23 cellular contexts compared by ENCODE assay signal in genomic region chr11:122177238-122177637, GRCh38.
DNase-seq lines count a peak whose midpoint lies in the region; ATAC-seq and TF ChIP-seq lines count a peak whose summit lies in the region.
"Had no signal": no experiment of that assay in that cellular context is flagged by ENCODE, and none has a peak within 500 bp of the region (broad histone marks: within the 10 kb centered on the region; RNA-seq: fewer than 3 reads in every experiment).

No MANE protein-coding gene starts in this region.

- no peak overlapping the region for H3K9ac ChIP-seq in fibroblast of lung (ENCODE audit: insufficient read depth, low read length)
- H3K9ac ChIP-seq: KMS-11 had no signal

- H3K36me3 ChIP-seq in BJ (ENCODE audit: control insufficient read depth, insufficient read depth, low read length), result peaks cover 1% of the 10 kb centered on the region; the same call in 1 of the 2 replicates
- peaks cover 13% of the 10 kb centered on the region for H3K36me3 ChIP-seq in fibroblast of lung (ENCODE audit: control insufficient read depth, insufficient read depth, low read length)

- in situ Hi-C loops in SK-MEL-5 (cut with HindIII; ENCODE audit: low pct_unique_long_range_greater_than_20kb, low sequenced_read_pairs), result no loop called here

- peaks cover 82% of the 10 kb centered on the region for H3K79me2 ChIP-seq in fibroblast of lung (ENCODE audit: control insufficient read depth, insufficient read depth, low read length)

- ATAC-seq in HG02678 (IDR thresholded peaks at IDR 0.05; ENCODE audit: unreplicated experiment) (no peak), GM19023 (IDR thresholded peaks at IDR 0.05; ENCODE audit: unreplicated experiment) (no peak)
- ATAC-seq: activated naive CD4-positive, alpha-beta T cell treated with anti-CD3 and anti-CD28 coated beads, Interleukin-2, amount 50 U/mL, for 72 hours; activated T-cell treated with anti-CD3 and anti-CD28 coated beads, Interleukin-2, amount 50 U/mL, for 72 hours; effector memory CD8-positive, alpha-beta T cell; stimulated activated naive CD8-positive, alpha-beta T cell treated with anti-CD3 and anti-CD28 coated beads, Interleukin-15, Interleukin-2, amounts not matched to agents 100 U/mL and 50 U/mL, for 24 hours had no signal

- CTCF ChIA-PET in BJ (lab: Yijun Ruan, JAX), result no interaction called here

- H3K4me2 ChIP-seq in fibroblast of lung (ENCODE audit: extremely low read depth, insufficient read depth, low read length), result peak overlapping the region; percentile 80
- H3K4me2 ChIP-seq: KMS-11 had no signal

- peak overlapping the region; percentile 59 for H3K4me3 ChIP-seq in BJ (ENCODE audit: low read depth, low read length)
- H3K4me3 ChIP-seq in fibroblast of lung (replicated peaks in 1 of 4; ENCODE audit: control extremely low read depth in 1 of 4, insufficient read depth in 1 of 4, low read depth in 3 of 4, low read length in 4 of 4), result peak overlapping the region; percentile 70 to 96 (median 78)
- H3K4me3 ChIP-seq in skeletal muscle cell (ENCODE audit: low read depth, low read length), result peak overlapping the region; percentile 71
- H3K4me3 ChIP-seq: cardiac muscle cell had no signal

- peak overlapping the region; percentile 84 for H3K27ac ChIP-seq in fibroblast of lung (ENCODE audit: insufficient read depth, low read length)
- H3K27ac ChIP-seq: cardiac muscle cell, KMS-11 had no signal

- POLR2A ChIA-PET in BJ (lab: Charles Lee), result no interaction called here

- DNase-seq in BJ (ENCODE audit: low read depth), result no peak
- DNase-seq in SK-MEL-5 (ENCODE audit: low read depth, low spot score), result peak; percentile 93
- DNase-seq in fibroblast of lung (ENCODE audit: low read depth in 2 of 2), result no peak
- DNase-seq in skeletal muscle cell (ENCODE audit: low read depth), result no peak
- no peak for DNase-seq in posterior cingulate gyrus
- no peak for DNase-seq in dedifferentiated amniotic fluid mesenchymal stem cell (ENCODE audit: extremely low spot score)
- DNase-seq: activated CD4-positive, CD25-positive, alpha-beta regulatory T cell; activated T-cell treated with anti-CD3 and anti-CD28 coated beads, Interleukin-2, amount 50 U/mL, for 72 hours; effector memory CD8-positive, alpha-beta T cell; foreskin fibroblast; H9; kidney glomerular epithelial cell; NCI-H1092 treated with DMSO at 0.1 percent for 48 hours; NCI-H2081; NCI-H524; SHP77 treated with DMSO at 0.1 percent for 48 hours; stimulated activated naive CD8-positive, alpha-beta T cell treated with anti-CD3 and anti-CD28 coated beads, Interleukin-15, Interleukin-2, amounts not matched to agents 100 U/mL and 50 U/mL, for 24 hours; T-helper 2 cell had no signal

- H3K9me3 ChIP-seq in fibroblast of lung (ENCODE audit: control insufficient read depth, insufficient read depth, low read depth, low read length), result no peaks in the 10 kb centered on the region

- H4K20me1 ChIP-seq in fibroblast of lung (ENCODE audit: control insufficient read depth, extremely low read depth, insufficient read depth, low read length), result no peaks in the 10 kb centered on the region

- H2AFZ ChIP-seq in fibroblast of lung (ENCODE audit: low read length), result no peak overlapping the region

- peaks cover 27% of the 10 kb centered on the region for H3K4me1 ChIP-seq in fibroblast of lung (ENCODE audit: control insufficient read depth, extremely low read depth, insufficient read depth, low read length)

- TF ChIP-seq CTCF in BJ (IDR thresholded peaks at IDR 0.05; ENCODE audit: insufficient read depth, low read depth, low read length), result no peak
- no peak for TF ChIP-seq CTCF in fibroblast of lung (conservative IDR thresholded peaks at IDR 0.05 in 1 of 2, IDR thresholded peaks at IDR 0.05 in 1 of 2; ENCODE audit: low read depth in 1 of 2, low read length in 2 of 2)

- H3K27me3 ChIP-seq in BJ (ENCODE audit: control insufficient read depth, insufficient read depth, low read length) (no peaks in the 10 kb centered on the region), fibroblast of lung (ENCODE audit: control insufficient read depth, insufficient read depth, low read length) (no peaks in the 10 kb centered on the region)
- H3K27me3 ChIP-seq: cardiac muscle cell had no signal

- intact Hi-C loops in posterior cingulate gyrus (cut with DNase I), result no loop called here
